In genomic region chr1:47229031-47229831, GRCh38 we compare ENCODE assay signal across 2 cellular contexts.
A peak's percentile ranks its signal among the peaks of the same experiment; 100 is the strongest.
TF ChIP-seq lines count a peak whose summit lies in the region.

No MANE protein-coding gene starts in this region.

TF ChIP-seq in HepG2, 621 proteins besides CTCF, POLR2A, EP300 and RAD21:
- no peak for TF ChIP-seq ZNF597 (CRISPR knock-in tag; IDR thresholded peaks at IDR 0.05)
- TF ChIP-seq ZBTB33 (CRISPR knock-in tag; IDR thresholded peaks at IDR 0.05): peak; percentile 73; the same call in 1 of the 2 replicates

TF ChIP-seq in endothelial cell of umbilical vein, 7 proteins besides CTCF, POLR2A, EP300 and RAD21:
- TF ChIP-seq POLR2AphosphoS5 (IDR thresholded peaks at IDR 0.05; ENCODE audit: insufficient read depth, low read depth, low read length) (peak; percentile 8), JUN (IDR thresholded peaks at IDR 0.05; ENCODE audit: borderline replicate concordance, insufficient read depth, insufficient read length, low read depth) (no peak)
